ENCODE assay signal across 27 cellular contexts in the genomic region with DNA sequence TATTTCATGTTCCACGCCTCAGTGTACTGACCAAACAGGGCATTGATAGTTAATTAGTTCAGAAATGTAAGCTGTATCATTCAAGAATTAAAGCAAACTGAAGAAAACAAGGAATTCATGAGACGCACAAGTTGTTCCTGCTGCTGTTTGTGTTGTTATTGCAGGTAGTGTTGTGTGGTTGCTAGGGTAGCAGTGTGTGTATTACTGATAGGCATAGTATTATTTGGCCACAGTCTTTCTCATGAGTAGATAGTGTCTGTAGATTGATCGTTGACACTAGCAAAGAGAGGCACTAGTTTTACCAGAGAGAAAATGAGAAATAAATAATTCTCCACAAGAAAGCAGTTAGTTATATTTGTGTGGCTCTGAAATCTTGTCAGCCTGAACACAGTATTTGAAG.
A peak's percentile ranks its signal among the peaks of the same experiment; 100 is the strongest.
DNase-seq lines count a peak whose midpoint lies in the region; ATAC-seq, FAIRE-seq and TF ChIP-seq lines count a peak whose summit lies in the region.
"Had no signal": no experiment of that assay in that cellular context is flagged by ENCODE, and none has a peak within 500 bp of the region (broad histone marks: within the 10 kb centered on the region; RNA-seq: fewer than 3 reads in every experiment).

No MANE protein-coding gene starts in this region.

- H3K27me3 ChIP-seq in left ventricle myocardium inferior (ENCODE audit: low read depth) (no peaks in the 10 kb centered on the region), pancreas (no peaks in the 10 kb centered on the region)
- H3K27me3 ChIP-seq: BLaER1 treated with 17β-estradiol and CSF1 and Interleukin-3, amounts not matched to agents 10 nM and 100 nM; SJSA1 had no signal

- H3K9me3 Mint-ChIP-seq in immature natural killer cell: peaks cover 4 to 29% (median 10%) of the 10 kb centered on the region in 6 donors

- H3K36me3 Mint-ChIP-seq in immature natural killer cell: no peaks in the 10 kb centered on the region
- H3K36me3 Mint-ChIP-seq: T-cell had no signal

- H3K27me3 Mint-ChIP-seq in immature natural killer cell (ENCODE audit: low read depth in 3 of 3): no peaks in the 10 kb centered on the region
- H3K27me3 Mint-ChIP-seq: CD4-positive, alpha-beta T cell; T-cell had no signal

- no peak for TF ChIP-seq POLR2A in lower leg skin (IDR thresholded peaks at IDR 0.05)

- H3K4me1 ChIP-seq in left ventricle myocardium inferior: no peaks in the 10 kb centered on the region
- peaks cover 0 to 5% (median 5%) of the 10 kb centered on the region in 3 donors for H3K4me1 ChIP-seq in pancreas
- H3K4me1 ChIP-seq: BLaER1 treated with 17β-estradiol and CSF1 and Interleukin-3, amounts not matched to agents 10 nM and 100 nM; SJSA1 had no signal

- H3K36me3 ChIP-seq in left ventricle myocardium inferior (no peaks in the 10 kb centered on the region), pancreas (no peaks in the 10 kb centered on the region)
- H3K36me3 ChIP-seq: BLaER1 treated with 17β-estradiol and CSF1 and Interleukin-3, amounts not matched to agents 10 nM and 100 nM; HAP-1; SJSA1 had no signal

- ATAC-seq in Right ventricle myocardium superior (ENCODE audit: poor library complexity) (peak; percentile 96), pancreas (peak; percentile 81 to 99 (median 92))
- ATAC-seq: T-cell had no signal

- H3K4me3 ChIP-seq in left ventricle myocardium inferior (no peak overlapping the region), choroid plexus epithelial cell (ENCODE audit: low read depth, low read length) (no peak overlapping the region), pancreas (no peak overlapping the region), lower leg skin (ENCODE audit: low read depth, poor library complexity, severe bottlenecking) (no peak overlapping the region)
- H3K4me3 ChIP-seq: BLaER1 treated with 17β-estradiol and CSF1 and Interleukin-3, amounts not matched to agents 10 nM and 100 nM; HAP-1; SJSA1 had no signal

- DNase-seq in Right ventricle myocardium superior: no peak
- no peak for DNase-seq in left ventricle myocardium inferior
- DNase-seq in NCI-H748 (lab: John Stamatoyannopoulos, UW; ENCODE audit: unreplicated experiment): peak; percentile 42
- DNase-seq in choroid plexus epithelial cell (ENCODE audit: low read depth): peak; percentile 4
- DNase-seq in pancreas: peak in 1 of 6 donors; percentile 9
- no peak for DNase-seq in immature natural killer cell
- no peak for DNase-seq in AG08395 (ENCODE audit: low spot score)
- DNase-seq in lower leg skin (ENCODE audit: low spot score in 2 of 2): no peak
- DNase-seq: AML-193; CD4-positive, alpha-beta T cell; DMS79; HFFc6; KBM-7; NCI-H1105 treated with DMSO at 0.1 percent for 48 hours; NCI-H146; NCI-H1930; NCI-H226; NCI-H510A treated with DMSO at 0.1 percent for 48 hours; NCI-H774; T-cell had no signal

- 31 to 42% methylated on average over 3 of the region's 3 CpGs for WGBS in pancreas, 2 donors
- 73 to 83% methylated on average over 3 of the region's 3 CpGs for WGBS in lower leg skin, 2 donors

- H3K9me3 ChIP-seq in left ventricle myocardium inferior (replicated peaks): no peaks in the 10 kb centered on the region
- H3K9me3 ChIP-seq in pancreas: no peaks in the 10 kb centered on the region
- H3K9me3 ChIP-seq: BLaER1 treated with 17β-estradiol and CSF1 and Interleukin-3, amounts not matched to agents 10 nM and 100 nM; HAP-1; SJSA1 had no signal

- no peak overlapping the region for H3K27ac Mint-ChIP-seq in immature natural killer cell
- H3K27ac Mint-ChIP-seq: CD4-positive, alpha-beta T cell; HFFc6; T-cell had no signal

- no peaks in the 10 kb centered on the region for H3K4me1 Mint-ChIP-seq in immature natural killer cell
- H3K4me1 Mint-ChIP-seq: T-cell had no signal

- FAIRE-seq in pancreas (lab: Jason Lieb, UNC): no peak
- FAIRE-seq: A204.1, GM12892, GM19239, RCC 7860 had no signal

- intact Hi-C loops in Right ventricle myocardium superior (cut with DNase I) (no loop called here), left ventricle myocardium inferior (cut with micrococcal nuclease) (no loop called here), pancreas (cut with DNase I) (no loop called here), lower leg skin (cut with DNase I; ENCODE audit: low total_unique reads) (no loop called here)

- H3K27ac ChIP-seq in left ventricle myocardium inferior (replicated peaks) (no peak overlapping the region), pancreas (no peak overlapping the region)
- H3K27ac ChIP-seq: BLaER1 treated with 17β-estradiol and CSF1 and Interleukin-3, amounts not matched to agents 10 nM and 100 nM; SJSA1 had no signal

- TF ChIP-seq CTCF in left ventricle myocardium inferior (IDR thresholded peaks at IDR 0.05; ENCODE audit: borderline replicate concordance) (no peak), choroid plexus epithelial cell (conservative IDR thresholded peaks at IDR 0.05; ENCODE audit: low read depth, low read length) (no peak), pancreas (IDR thresholded peaks at IDR 0.05) (no peak), lower leg skin (IDR thresholded peaks at IDR 0.05) (no peak)

- no peak overlapping the region for H3K4me3 Mint-ChIP-seq in immature natural killer cell
- H3K4me3 Mint-ChIP-seq: CD4-positive, alpha-beta T cell; HFFc6; T-cell had no signal

Comparison
In these comparisons a context has a peak if more than half of its experiments do, and no peak if none do; other contexts are left out.
1. DNase-seq: peak in NCI-H748 (single experiment) and choroid plexus epithelial cell (single experiment); none in Right ventricle myocardium superior (single experiment), left ventricle myocardium inferior (single experiment), immature natural killer cell (0 of 3), AG08395 (single experiment) and lower leg skin (0 of 2).